In the genomic region with DNA sequence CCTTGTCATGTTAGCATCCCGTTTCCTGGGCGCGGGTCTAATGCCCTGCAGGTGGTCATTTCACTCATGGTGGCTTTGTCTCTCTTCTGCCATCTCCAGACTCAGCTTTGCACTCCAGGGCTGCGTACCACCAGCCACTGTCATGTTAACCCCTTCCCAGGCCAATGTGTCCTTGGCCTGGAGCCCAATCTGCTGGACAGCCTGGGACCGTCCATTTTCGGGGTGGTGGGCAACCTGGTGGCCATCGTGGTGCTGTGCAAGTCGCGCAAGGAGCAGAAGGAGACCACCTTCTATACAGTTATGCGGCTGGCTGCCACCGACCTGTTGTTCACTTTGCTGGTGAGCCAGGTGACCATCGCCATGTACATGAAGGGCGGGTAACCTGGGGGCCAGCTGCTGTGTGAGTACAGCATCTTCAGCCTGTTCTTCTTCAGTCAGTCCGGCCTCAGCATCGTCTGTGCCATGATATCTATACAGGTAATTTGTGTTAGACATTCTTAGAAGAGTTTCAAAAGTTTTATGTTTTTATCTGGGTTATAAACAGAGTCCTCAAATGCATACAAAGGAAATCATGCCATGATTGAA, we compare ENCODE assay signal across 8 cellular contexts.
A peak's percentile ranks its signal among the peaks of the same experiment; 100 is the strongest.
DNase-seq lines count a peak whose midpoint lies in the region; ATAC-seq, FAIRE-seq and TF ChIP-seq lines count a peak whose summit lies in the region.
"Not testable (repeated sequence)": the region's sequence is repeated elsewhere in the genome, so short reads cannot be mapped to it uniquely, and the experiment has no call there.

No MANE protein-coding gene starts in this region.

- H3K4me2 ChIP-seq in A549; K562 (ENCODE audit: insufficient read depth, low read length); HepG2 (ENCODE audit: low read depth, low read length): not testable (repeated sequence)

- H4K20me1 ChIP-seq in K562 (replicated peaks; ENCODE audit: control insufficient read depth, insufficient read depth, low read length); HepG2 (ENCODE audit: insufficient read depth, low read length): not testable (repeated sequence)

- not testable (repeated sequence) for H3K79me2 ChIP-seq in K562 (ENCODE audit: control insufficient read depth, insufficient read depth, low read length); HepG2 (ENCODE audit: insufficient read depth, low read length)

- not testable (repeated sequence) for H3K9me1 ChIP-seq in K562 (ENCODE audit: control insufficient read depth, insufficient read depth, low read length)

- ATAC-seq in A549 = peak; percentile 39 to 43; a peak in 3 of 6 replicates
- ATAC-seq in K562 = peak; percentile 67
- ATAC-seq in gastroesophageal sphincter = peak; percentile 53
- ATAC-seq in heart right ventricle = peak; percentile 19 to 62 (median 43)
- peak; percentile 65 for ATAC-seq in HepG2
- ATAC-seq in omental fat pad (ENCODE audit: low FRiP score) = peak; percentile 61
- ATAC-seq in upper lobe of right lung = peak; percentile 66

- H3K9me3 ChIP-seq in A549; K562 (replicated peaks; ENCODE audit: control insufficient read depth, insufficient read depth, low read depth, low read length); HepG2 (ENCODE audit: low read length); sigmoid colon; upper lobe of right lung: not testable (repeated sequence)
- H3K9me3 ChIP-seq in gastroesophageal sphincter (peaks cover 0 to 22% (median 1%) of the 10 kb centered on the region in 3 donors), heart right ventricle (peaks cover 0 to 15% (median 6%) of the 10 kb centered on the region in 11 donors)

- BruUV-seq in K562 (replicated peaks; lab: Mats Ljungman, UMichigan); HepG2 (replicated peaks; lab: Mats Ljungman, UMichigan): not testable (repeated sequence)

- not testable (repeated sequence) for H3K4me1 ChIP-seq in A549; K562 (replicated peaks in 1 of 2; ENCODE audit: control insufficient read depth in 2 of 2, insufficient read depth in 2 of 2, low read length in 2 of 2); gastroesophageal sphincter; heart right ventricle; HepG2 (ENCODE audit: insufficient read depth, low read length); sigmoid colon; upper lobe of right lung

- not testable (repeated sequence) for H3K27ac ChIP-seq in A549; K562 (ENCODE audit: extremely low read depth, low read depth, low read length); gastroesophageal sphincter; heart right ventricle; HepG2 (ENCODE audit: extremely low read length, insufficient read depth, low read length); sigmoid colon; upper lobe of right lung

- in situ Hi-C loops in K562 (cut with MboI) = loop anchor here (10.0 kb wide), 1 partner anchor 931 kb away; no protein-coding TSS in a partner anchor
- in situ Hi-C loops in HepG2 (cut with HindIII; ENCODE audit: extremely low pct_ligation_motif_present, low pct_unique_long_range_greater_than_20kb) = not testable (repeated sequence)

- not testable (repeated sequence) for FAIRE-seq in A549 (lab: Jason Lieb, UNC); K562 (lab: Jason Lieb, UNC); HepG2 (lab: Jason Lieb, UNC)

- TF ChIP-seq EP300 in A549 (IDR thresholded peaks at IDR 0.05); K562 (IDR thresholded peaks at IDR 0.05; ENCODE audit: low read length); gastroesophageal sphincter (IDR thresholded peaks at IDR 0.05); HepG2 (IDR thresholded peaks at IDR 0.05; ENCODE audit: low read depth in 2 of 2, low read length in 2 of 2); HepG2 (CRISPR knock-in tag; IDR thresholded peaks at IDR 0.05; ENCODE audit: borderline replicate concordance); sigmoid colon (IDR thresholded peaks at IDR 0.05): not testable (repeated sequence)

- POLR2A ChIA-PET in A549 (lab: Yijun Ruan, JAX); K562 (lab: Yijun Ruan, JAX); HepG2 (lab: Yijun Ruan, JAX): not testable (repeated sequence)

- H3K27me3 ChIP-seq in K562 (ENCODE audit: control insufficient read depth in 2 of 2, insufficient read depth in 2 of 2, low read length in 2 of 2); HepG2 (ENCODE audit: control insufficient read depth in 1 of 2, insufficient read depth in 2 of 2, low read length in 2 of 2): not testable (repeated sequence)
- H3K27me3 ChIP-seq in gastroesophageal sphincter = peaks cover 26% of the 10 kb centered on the region
- H3K27me3 ChIP-seq in heart right ventricle = peaks cover 3 to 27% (median 17%) of the 10 kb centered on the region in 7 donors
- peaks cover 5 to 34% (median 10%) of the 10 kb centered on the region in 3 donors for H3K27me3 ChIP-seq in sigmoid colon
- H3K27me3 ChIP-seq in upper lobe of right lung = peaks cover 16% of the 10 kb centered on the region

- WGBS in A549 (ENCODE audit: missing lambda C conversion rate) = 61% methylated on average over 11 of the region's 15 CpGs
- 0% methylated on average over 1 of the region's 15 CpGs for WGBS in K562 (ENCODE audit: insufficient coverage, low coverage, missing lambda C conversion rate)
- WGBS in gastroesophageal sphincter (ENCODE audit: low coverage in 1 of 2), 2 donors = 31 to 100% methylated on average over 1 to 5 of the region's 15 CpGs
- WGBS in heart right ventricle, 2 donors = 65 to 66% methylated on average over 8 to 11 of the region's 15 CpGs
- 26% methylated on average over 6 of the region's 15 CpGs for WGBS in HepG2 (ENCODE audit: low lambda C conversion rate)
- WGBS in sigmoid colon, 2 donors = 60 to 80% methylated on average over 13 of the region's 15 CpGs

- not testable (repeated sequence) for TF ChIP-seq RAD21 in A549 (conservative IDR thresholded peaks at IDR 0.05 in 1 of 2, IDR thresholded peaks at IDR 0.05 in 1 of 2); K562 (CRISPR knock-in tag; conservative IDR thresholded peaks at IDR 0.05 in 1 of 2, IDR thresholded peaks at IDR 0.05 in 1 of 2); HepG2 (CRISPR knock-in tag; IDR thresholded peaks at IDR 0.05)

- H3K9ac ChIP-seq in K562 (ENCODE audit: insufficient read depth in 1 of 2, low read depth in 2 of 2, low read length in 2 of 2); HepG2 (ENCODE audit: insufficient read depth, low read depth, low read length): not testable (repeated sequence)

- CTCF ChIA-PET in A549 (lab: Yijun Ruan, JAX); K562 (lab: Yijun Ruan, JAX; ENCODE audit: low intra/inter-chr PET ratio); HepG2 (lab: Yijun Ruan, JAX; ENCODE audit: low intra/inter-chr PET ratio, low total read pairs): not testable (repeated sequence)

- intact Hi-C loops in K562 (cut with micrococcal nuclease); heart right ventricle (cut with DNase I); HepG2 (cut with micrococcal nuclease; ENCODE audit: unreplicated experiment); sigmoid colon (cut with DNase I); upper lobe of right lung (cut with DNase I): not testable (repeated sequence)

- H2AFZ ChIP-seq in K562 (ENCODE audit: low read depth, low read length); HepG2 (ENCODE audit: low read length): not testable (repeated sequence)

- H3K36me3 ChIP-seq in K562 (ENCODE audit: control insufficient read depth, insufficient read depth, low read length); gastroesophageal sphincter; heart right ventricle; HepG2 (replicated peaks in 1 of 2; ENCODE audit: control insufficient read depth in 1 of 2, insufficient read depth in 2 of 2, low read length in 2 of 2); sigmoid colon; upper lobe of right lung: not testable (repeated sequence)

- TF ChIP-seq CTCF in A549 (IDR thresholded peaks at IDR 0.05); K562 (IDR thresholded peaks at IDR 0.05 in 2 of 3, conservative IDR thresholded peaks at IDR 0.05 in 1 of 3; ENCODE audit: insufficient read depth in 2 of 3, low read depth in 1 of 3, low read length in 3 of 3); gastroesophageal sphincter (IDR thresholded peaks at IDR 0.05); heart right ventricle (IDR thresholded peaks at IDR 0.05); HepG2 (CRISPR knock-in tag; IDR thresholded peaks at IDR 0.05); omental fat pad (IDR thresholded peaks at IDR 0.05); sigmoid colon (IDR thresholded peaks at IDR 0.05); upper lobe of right lung (IDR thresholded peaks at IDR 0.05): not testable (repeated sequence)

- not testable (repeated sequence) for H3K4me3 ChIP-seq in A549; K562; gastroesophageal sphincter; heart right ventricle; HepG2 (replicated peaks in 1 of 3; ENCODE audit: insufficient read depth in 1 of 3, low read depth in 2 of 3, low read length in 3 of 3); sigmoid colon; upper lobe of right lung

- not testable (repeated sequence) for TF ChIP-seq POLR2A in A549 (IDR thresholded peaks at IDR 0.05; ENCODE audit: low read length); K562 (conservative IDR thresholded peaks at IDR 0.05); gastroesophageal sphincter (IDR thresholded peaks at IDR 0.05); HepG2 (IDR thresholded peaks at IDR 0.05; ENCODE audit: insufficient read depth in 1 of 2, low read depth in 2 of 2, low read length in 2 of 2); sigmoid colon (IDR thresholded peaks at IDR 0.05)

- not testable (repeated sequence) for DNase-seq in A549 (ENCODE audit: low read depth in 1 of 2, low spot score in 1 of 2); K562 (ENCODE audit: extremely low read depth in 1 of 4, low spot score in 3 of 4); heart right ventricle; HepG2 (ENCODE audit: low spot score); omental fat pad (ENCODE audit: low spot score)
- peak; percentile 40 for DNase-seq in sigmoid colon
- peak; percentile 62 for DNase-seq in upper lobe of right lung
